9 cellular contexts compared by ENCODE assay signal in genomic region chr3:172152869-172153268, GRCh38.
DNase-seq lines count a peak whose midpoint lies in the region; ATAC-seq and TF ChIP-seq lines count a peak whose summit lies in the region.
"Had no signal": no experiment of that assay in that cellular context is flagged by ENCODE, and none has a peak within 500 bp of the region (broad histone marks: within the 10 kb centered on the region; RNA-seq: fewer than 3 reads in every experiment).

No MANE protein-coding gene starts in this region.

- H3K27me3 Mint-ChIP-seq in T-cell = no peaks in the 10 kb centered on the region

- peaks cover 14% of the 10 kb centered on the region for H3K36me3 Mint-ChIP-seq in T-cell

- H3K36me3 ChIP-seq in gastroesophageal sphincter = no peaks in the 10 kb centered on the region
- no peaks in the 10 kb centered on the region for H3K36me3 ChIP-seq in psoas muscle (ENCODE audit: insufficient read depth in 1 of 2, low read depth in 1 of 2)
- no peaks in the 10 kb centered on the region for H3K36me3 ChIP-seq in H7 (replicated peaks; ENCODE audit: control insufficient read depth, insufficient read depth, low read length)

- CTCF ChIA-PET in T-cell (lab: Charles Lee) = interaction anchor here in 1 of 2 donors (0.6 kb wide), 1 partner anchor 498 kb away, joined by 3 read pairs; no protein-coding TSS in a partner anchor

- TF ChIP-seq POLR2A in gastroesophageal sphincter (IDR thresholded peaks at IDR 0.05) = no peak

- POLR2A ChIA-PET in T-cell (lab: Charles Lee) = no interaction called here

- H3K27me3 ChIP-seq in gastroesophageal sphincter = no peaks in the 10 kb centered on the region
- H3K27me3 ChIP-seq in psoas muscle (ENCODE audit: insufficient read depth in 3 of 3, low read length in 2 of 3) = no peaks in the 10 kb centered on the region
- H3K27me3 ChIP-seq in H7 (ENCODE audit: control insufficient read depth, insufficient read depth, low read length) = no peaks in the 10 kb centered on the region

- no peak for ATAC-seq in T-cell (replicated peaks in 1 of 4)
- peak; percentile 35 for ATAC-seq in gastroesophageal sphincter
- ATAC-seq in psoas muscle = peak; percentile 6 to 20 (median 12)
- no peak for ATAC-seq in GM18520 (IDR thresholded peaks at IDR 0.05; ENCODE audit: unreplicated experiment)

- H3K4me3 ChIP-seq in gastroesophageal sphincter (peak overlapping the region in 1 of 2 donors; percentile 16), psoas muscle (peak overlapping the region; percentile 45), H7 (ENCODE audit: insufficient read depth, low read depth, low read length) (no peak overlapping the region)

- peak overlapping the region; percentile 77 to 87 (median 85) for H3K27ac ChIP-seq in gastroesophageal sphincter
- peak overlapping the region; percentile 91 for H3K27ac ChIP-seq in psoas muscle

- peaks cover 26 to 50% (median 47%) of the 10 kb centered on the region in 3 donors for H3K4me1 Mint-ChIP-seq in T-cell

- DNase-seq in ELR (ENCODE audit: low read depth) (peak; percentile 83), T-cell (no peak), psoas muscle (no peak), NCI-H1694 (lab: John Stamatoyannopoulos, UW) (no peak), NCI-H226 (no peak), H7 (no peak)
- DNase-seq: NCI-H1417 had no signal

- peak overlapping the region in 2 of 3 donors; percentile 15 to 16 for H3K4me3 Mint-ChIP-seq in T-cell

- WGBS in gastroesophageal sphincter (ENCODE audit: low coverage in 1 of 2), 2 donors = 12% methylated on average over 7 of the region's 7 CpGs; no CpG with 5 or more reads in 1 of the 2 donors
- WGBS in psoas muscle, 3 donors = 9 to 26% (median 15%) methylated on average over 7 of the region's 7 CpGs

- no peak overlapping the region for H3K27ac Mint-ChIP-seq in T-cell

- TF ChIP-seq CTCF in gastroesophageal sphincter (IDR thresholded peaks at IDR 0.05) (no peak), psoas muscle (IDR thresholded peaks at IDR 0.05) (no peak)

- H3K9me3 ChIP-seq in gastroesophageal sphincter (no peaks in the 10 kb centered on the region), psoas muscle (no peaks in the 10 kb centered on the region)

- H3K9me3 Mint-ChIP-seq in T-cell = no peaks in the 10 kb centered on the region

- H3K4me1 ChIP-seq in gastroesophageal sphincter = peaks cover 5 to 66% (median 22%) of the 10 kb centered on the region in 3 donors
- H3K4me1 ChIP-seq in psoas muscle = peaks cover 83% of the 10 kb centered on the region

- intact Hi-C loops in psoas muscle (cut with DNase I) = loop anchor here in 1 of 2 donors (2.0 to 5.0 kb wide), 3 partner anchors 22 to 111 kb away; no protein-coding TSS in a partner anchor

- TF ChIP-seq EP300 in gastroesophageal sphincter (IDR thresholded peaks at IDR 0.05) = no peak

Comparison
In these comparisons a context has a peak if more than half of its experiments do, and no peak if none do; other contexts are left out.
1. ATAC-seq: peak in gastroesophageal sphincter (single experiment) and psoas muscle (4 of 4); none in T-cell (0 of 4) and GM18520 (single experiment).